In the genomic region with DNA sequence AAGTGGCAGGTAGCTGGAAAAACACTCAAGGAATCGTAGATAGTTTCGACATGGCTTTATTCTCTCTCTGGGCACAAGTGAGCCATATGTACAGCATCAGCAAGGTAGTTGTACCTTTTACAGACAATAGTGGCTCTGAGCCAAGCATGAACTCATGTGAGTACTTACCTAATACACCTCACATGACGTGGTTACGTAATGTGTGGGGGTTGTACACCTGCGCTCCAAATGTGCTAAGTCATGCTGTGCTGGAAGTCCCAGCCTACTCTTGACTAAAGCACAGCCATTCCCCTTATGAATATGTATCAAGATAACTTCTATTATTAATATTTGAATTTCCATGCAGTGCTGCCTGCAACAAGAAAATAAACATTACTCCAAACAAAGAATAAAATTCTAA, we compare ENCODE assay signal across 21 cellular contexts.
DNase-seq lines count a peak whose midpoint lies in the region; ATAC-seq, FAIRE-seq and TF ChIP-seq lines count a peak whose summit lies in the region.
"Had no signal": no experiment of that assay in that cellular context is flagged by ENCODE, and none has a peak within 500 bp of the region (broad histone marks: within the 10 kb centered on the region; RNA-seq: fewer than 3 reads in every experiment).

No MANE protein-coding gene starts in this region.

- no peaks in the 10 kb centered on the region for H4K20me1 ChIP-seq in OCI-LY7 (ENCODE audit: insufficient read depth, low read length)

- intact Hi-C loops in OCI-LY7 (cut with micrococcal nuclease; ENCODE audit: unreplicated experiment) = no loop called here

- FAIRE-seq in urothelium cell line (lab: Jason Lieb, UNC) = no peak

- H3K4me2 ChIP-seq in OCI-LY7 (ENCODE audit: low read length) = no peak overlapping the region
- H3K4me2 ChIP-seq: smooth muscle cell had no signal

- ATAC-seq in activated T-cell treated with anti-CD3 and anti-CD28 coated beads, Interleukin-2, amount 50 U/mL, for 4 hours = no peak
- ATAC-seq in stimulated activated memory B cell treated with anti-CD40 and anti-IgM and Interleukin-4, amounts not matched to agents 10 μg/mL and 1 μg/mL and 100 μg/mL, for 72 hours = no peak
- ATAC-seq: left colon, psoas muscle, T-cell had no signal

- BruUV-seq in OCI-LY7 (replicated peaks; lab: Mats Ljungman, UMichigan) = no TSS peak

- no peak overlapping the region for H3K4me3 Mint-ChIP-seq in activated T-cell treated with anti-CD3 and anti-CD28 coated beads, Interleukin-2, amount 50 U/mL, for 4 hours
- H3K4me3 Mint-ChIP-seq in stimulated activated memory B cell treated with anti-CD40 and anti-IgM and Interleukin-4, amounts not matched to agents 10 μg/mL and 1 μg/mL and 100 μg/mL, for 72 hours = no peak overlapping the region
- H3K4me3 Mint-ChIP-seq: neural crest cell, T-cell had no signal

- CTCF ChIA-PET in OCI-LY7 (lab: Charles Lee; ENCODE audit: unreplicated experiment) = no interaction called here

- H3K9me3 ChIP-seq in OCI-LY7 (ENCODE audit: low read length) = no peaks in the 10 kb centered on the region
- H3K9me3 ChIP-seq: psoas muscle had no signal

- H3K9me2 ChIP-seq in OCI-LY7 (ENCODE audit: insufficient read depth, low read length) = no peaks in the 10 kb centered on the region

- H3K4me3 ChIP-seq in OCI-LY7 (ENCODE audit: low read depth, low read length, poor library complexity, severe bottlenecking) = no peak overlapping the region
- H3K4me3 ChIP-seq: psoas muscle, smooth muscle cell had no signal

- no peak overlapping the region for H2AFZ ChIP-seq in OCI-LY7 (ENCODE audit: low read length)

- no peaks in the 10 kb centered on the region for H3K79me2 ChIP-seq in OCI-LY7 (ENCODE audit: insufficient read depth, low read depth, low read length)

- H3K27ac ChIP-seq in OCI-LY7 (ENCODE audit: low read depth, low read length, poor library complexity, severe bottlenecking) (no peak overlapping the region), epithelial cell of prostate (peak overlapping the region; percentile 55)
- H3K27ac ChIP-seq: psoas muscle had no signal

- H3K9me3 Mint-ChIP-seq in activated T-cell treated with anti-CD3 and anti-CD28 coated beads, Interleukin-2, amount 50 U/mL, for 4 hours = no peaks in the 10 kb centered on the region
- peaks cover 6% of the 10 kb centered on the region for H3K9me3 Mint-ChIP-seq in stimulated activated memory B cell treated with anti-CD40 and anti-IgM and Interleukin-4, amounts not matched to agents 10 μg/mL and 1 μg/mL and 100 μg/mL, for 72 hours
- H3K9me3 Mint-ChIP-seq: T-cell had no signal

- no peaks in the 10 kb centered on the region for H3K27me3 Mint-ChIP-seq in activated T-cell treated with anti-CD3 and anti-CD28 coated beads, Interleukin-2, amount 50 U/mL, for 4 hours (ENCODE audit: low read depth)
- no peaks in the 10 kb centered on the region for H3K27me3 Mint-ChIP-seq in stimulated activated memory B cell treated with anti-CD40 and anti-IgM and Interleukin-4, amounts not matched to agents 10 μg/mL and 1 μg/mL and 100 μg/mL, for 72 hours

- no peaks in the 10 kb centered on the region for H3K36me3 Mint-ChIP-seq in activated T-cell treated with anti-CD3 and anti-CD28 coated beads, Interleukin-2, amount 50 U/mL, for 4 hours (ENCODE audit: insufficient read depth)
- H3K36me3 Mint-ChIP-seq in stimulated activated memory B cell treated with anti-CD40 and anti-IgM and Interleukin-4, amounts not matched to agents 10 μg/mL and 1 μg/mL and 100 μg/mL, for 72 hours = no peaks in the 10 kb centered on the region
- H3K36me3 Mint-ChIP-seq: T-cell had no signal

- POLR2A ChIA-PET in OCI-LY7 (lab: Charles Lee) = no interaction called here

- no peaks in the 10 kb centered on the region for H3K4me1 Mint-ChIP-seq in activated T-cell treated with anti-CD3 and anti-CD28 coated beads, Interleukin-2, amount 50 U/mL, for 4 hours (ENCODE audit: low read depth)
- H3K4me1 Mint-ChIP-seq in stimulated activated memory B cell treated with anti-CD40 and anti-IgM and Interleukin-4, amounts not matched to agents 10 μg/mL and 1 μg/mL and 100 μg/mL, for 72 hours = no peaks in the 10 kb centered on the region
- H3K4me1 Mint-ChIP-seq: neural crest cell, T-cell had no signal

- no peak overlapping the region for H3K27ac Mint-ChIP-seq in stimulated activated memory B cell treated with anti-CD40 and anti-IgM and Interleukin-4, amounts not matched to agents 10 μg/mL and 1 μg/mL and 100 μg/mL, for 72 hours
- H3K27ac Mint-ChIP-seq: T-cell had no signal

- no peaks in the 10 kb centered on the region for H3K36me3 ChIP-seq in OCI-LY7 (ENCODE audit: insufficient read depth, low read length)

- H3K4me1 ChIP-seq in OCI-LY7 (ENCODE audit: insufficient read depth, low read length, poor library complexity, severe bottlenecking) = no peaks in the 10 kb centered on the region
- H3K4me1 ChIP-seq: psoas muscle had no signal

- no peak for TF ChIP-seq CTCF in OCI-LY7 (conservative IDR thresholded peaks at IDR 0.05; ENCODE audit: low read length)

- DNase-seq in NCI-H345 (lab: John Stamatoyannopoulos, UW) (peak; percentile 36), NCI-H345 treated with DMSO at 0.1 percent for 48 hours (lab: John Stamatoyannopoulos, UW; ENCODE audit: unreplicated experiment) (no peak), OCI-LY7 (ENCODE audit: low spot score) (peak; percentile 2), epithelial cell of prostate (ENCODE audit: low read depth, low spot score) (peak; percentile 98), urothelium cell line (ENCODE audit: low spot score) (peak; percentile 8)
- no peak for DNase-seq in stimulated activated CD4-positive, alpha-beta T cell treated with anti-CD3 and anti-CD28 coated beads, Interleukin-4, amount 100 ng/mL, for 4 hours
- no peak for DNase-seq in activated T-cell treated with anti-CD3 and anti-CD28 coated beads, Interleukin-2, amount 50 U/mL, for 4 hours
- DNase-seq: activated CD4-positive, alpha-beta T cell treated with anti-CD3 and anti-CD28 coated beads, Interleukin-2, amount 50 U/mL, for 1 hour; activated naive CD4-positive, alpha-beta T cell; aorta; DMS153; IMR-90; left colon; midbrain; MV-4-11; NCI-H2081 treated with DMSO at 0.1 percent for 48 hours; psoas muscle; T-cell had no signal

Comparison
In these comparisons a context has a peak if more than half of its experiments do, and no peak if none do; other contexts are left out.
1. DNase-seq: peak in NCI-H345 (single experiment), OCI-LY7 (single experiment), epithelial cell of prostate (single experiment) and urothelium cell line (single experiment); none in NCI-H345 treated with DMSO at 0.1 percent for 48 hours (single experiment), stimulated activated CD4-positive, alpha-beta T cell treated with anti-CD3 and anti-CD28 coated beads, Interleukin-4, amount 100 ng/mL, for 4 hours (0 of 2) and activated T-cell treated with anti-CD3 and anti-CD28 coated beads, Interleukin-2, amount 50 U/mL, for 4 hours (single experiment).